ENCODE assay signal across 13 cellular contexts in the genomic region with DNA sequence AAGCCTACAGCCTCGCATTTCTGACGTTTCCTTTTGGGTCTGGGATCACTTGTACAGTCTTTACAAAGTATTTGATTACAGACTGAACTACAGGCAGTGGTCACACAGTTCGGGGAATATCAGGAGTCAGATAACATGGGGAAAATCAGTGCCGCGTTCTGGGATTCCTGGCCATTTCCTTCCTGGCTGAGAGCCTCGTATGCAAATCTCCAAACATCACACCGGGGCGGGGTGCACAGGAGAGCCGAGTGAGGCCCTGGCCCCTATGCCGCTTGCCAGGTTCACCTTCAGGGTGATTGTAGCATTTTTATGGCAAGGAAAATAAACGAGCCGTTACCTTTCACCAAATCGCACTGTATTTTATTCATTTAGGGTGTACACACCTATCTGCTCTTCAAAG. TPM values are rescaled to one million over a fixed set of nuclear protein-coding genes. Genes with fewer than 3 reads are reported as not detected.
DNase-seq lines count a peak whose midpoint lies in the region; ATAC-seq, FAIRE-seq and TF ChIP-seq lines count a peak whose summit lies in the region.
"Had no signal": no experiment of that assay in that cellular context is flagged by ENCODE, and none has a peak within 500 bp of the region (broad histone marks: within the 10 kb centered on the region; RNA-seq: fewer than 3 reads in every experiment).

No MANE protein-coding gene starts in this region.

- H3K4me3 Mint-ChIP-seq in Calu3 (ENCODE audit: low read depth, unreplicated experiment) (peak overlapping the region; percentile 44), neural crest cell (peak overlapping the region; percentile 43)
- H3K4me3 Mint-ChIP-seq: activated naive CD8-positive, alpha-beta T cell treated with anti-CD3 and anti-CD28 coated beads for 36 hours; CD14-positive monocyte had no signal

- H3K9me3 Mint-ChIP-seq in Calu3 (ENCODE audit: low read depth, unreplicated experiment) (peaks cover 2% of the 10 kb centered on the region), neural crest cell (peaks cover 3% of the 10 kb centered on the region)

- intact Hi-C loops in Calu3 (cut with micrococcal nuclease; ENCODE audit: unreplicated experiment) = no loop called here
- intact Hi-C loops in K562 (cut with micrococcal nuclease) = no loop called here

- H2AFZ ChIP-seq in Karpas-422 (ENCODE audit: low read length) = no peak overlapping the region
- H2AFZ ChIP-seq in K562 (ENCODE audit: low read depth, low read length) = no peak overlapping the region

- H3K4me1 ChIP-seq in Karpas-422 (ENCODE audit: low read length) = peaks cover 5% of the 10 kb centered on the region
- peaks cover 0 to 26% of the 10 kb centered on the region in 2 experiments; a peak in 3 of 5 replicates for H3K4me1 ChIP-seq in K562 (replicated peaks in 1 of 2; ENCODE audit: control insufficient read depth in 2 of 2, insufficient read depth in 2 of 2, low read length in 2 of 2)

- CTCF ChIA-PET in Calu3 (lab: Charles Lee) = no interaction called here
- CTCF ChIA-PET in K562 (lab: Yijun Ruan, JAX; ENCODE audit: low intra/inter-chr PET ratio) = no interaction called here

- FAIRE-seq in K562 (lab: Jason Lieb, UNC) = no peak

- H3K4me3 ChIP-seq in Karpas-422 (ENCODE audit: low read length) = no peak overlapping the region
- no peak overlapping the region for H3K4me3 ChIP-seq in K562

- H3K9ac ChIP-seq in Karpas-422 (ENCODE audit: low read length) (no peak overlapping the region), K562 (ENCODE audit: insufficient read depth in 1 of 2, low read depth in 2 of 2, low read length in 2 of 2) (no peak overlapping the region)

- 2% methylated on average over 13 of the region's 13 CpGs for WGBS in K562 (ENCODE audit: insufficient coverage, low coverage, missing lambda C conversion rate)

- H3K9me2 ChIP-seq in Karpas-422 (replicated peaks; ENCODE audit: insufficient read depth, low read length) = no peaks in the 10 kb centered on the region

- POLR2A ChIA-PET in K562 (lab: Yijun Ruan, JAX) = no interaction called here

- H3K27ac Mint-ChIP-seq in Calu3 (ENCODE audit: unreplicated experiment) (peak overlapping the region; percentile 47), neural crest cell (ENCODE audit: unreplicated experiment) (no peak overlapping the region)
- H3K27ac Mint-ChIP-seq: activated naive CD8-positive, alpha-beta T cell treated with anti-CD3 and anti-CD28 coated beads for 36 hours; CD14-positive monocyte had no signal

- ATAC-seq in K562 (no peak), HG02763 (IDR thresholded peaks at IDR 0.05; ENCODE audit: unreplicated experiment) (no peak), HG03342 (IDR thresholded peaks at IDR 0.05; ENCODE audit: unreplicated experiment) (no peak), HG03520 (IDR thresholded peaks at IDR 0.05; ENCODE audit: unreplicated experiment) (no peak)

- H3K36me3 ChIP-seq in Karpas-422 (ENCODE audit: insufficient read depth, low read length) = no peaks in the 10 kb centered on the region
- H3K36me3 ChIP-seq in K562 (ENCODE audit: control insufficient read depth, insufficient read depth, low read length) = no peaks in the 10 kb centered on the region

- no peak for TF ChIP-seq EP300 in K562 (IDR thresholded peaks at IDR 0.05; ENCODE audit: low read length)

- H3K27me3 ChIP-seq in Karpas-422 (ENCODE audit: low read length) (no peaks in the 10 kb centered on the region), K562 (ENCODE audit: control insufficient read depth in 2 of 2, insufficient read depth in 2 of 2, low read length in 2 of 2) (peaks cover 11 to 37% of the 10 kb centered on the region in 2 experiments; a peak in 4 of 5 replicates)

- no TSS peak for BruUV-seq in Calu3 (replicated peaks; lab: Mats Ljungman, UMichigan)
- BruUV-seq in K562 (replicated peaks; lab: Mats Ljungman, UMichigan) = no TSS peak

- H3K27me3 Mint-ChIP-seq in Calu3 (ENCODE audit: unreplicated experiment) = peaks cover 51% of the 10 kb centered on the region
- peaks cover 30% of the 10 kb centered on the region for H3K27me3 Mint-ChIP-seq in neural crest cell (ENCODE audit: low read depth)

- peaks cover 27% of the 10 kb centered on the region for H3K4me1 Mint-ChIP-seq in Calu3 (ENCODE audit: low read depth, unreplicated experiment)
- no peaks in the 10 kb centered on the region for H3K4me1 Mint-ChIP-seq in neural crest cell
- H3K4me1 Mint-ChIP-seq: activated naive CD8-positive, alpha-beta T cell treated with anti-CD3 and anti-CD28 coated beads for 36 hours; CD14-positive monocyte had no signal

- no peak for TF ChIP-seq RAD21 in K562 (CRISPR knock-in tag; conservative IDR thresholded peaks at IDR 0.05 in 1 of 2, IDR thresholded peaks at IDR 0.05 in 1 of 2)

- H3K9me3 ChIP-seq in Karpas-422 (ENCODE audit: low read length) (peaks cover 3% of the 10 kb centered on the region; the same call in 1 of the 2 replicates), K562 (replicated peaks; ENCODE audit: control insufficient read depth, insufficient read depth, low read depth, low read length) (no peaks in the 10 kb centered on the region)

- H3K27ac ChIP-seq in Karpas-422 (ENCODE audit: low read length) (no peak overlapping the region), K562 (ENCODE audit: extremely low read depth, low read depth, low read length) (no peak overlapping the region)
- H3K27ac ChIP-seq: HL-60 had no signal

- no peak for TF ChIP-seq CTCF in Calu3 (IDR thresholded peaks at IDR 0.05; ENCODE audit: unreplicated experiment)
- no peak for TF ChIP-seq CTCF in K562 (IDR thresholded peaks at IDR 0.05 in 2 of 3, conservative IDR thresholded peaks at IDR 0.05 in 1 of 3; ENCODE audit: insufficient read depth in 2 of 3, low read depth in 1 of 3, low read length in 3 of 3)
- no peak for TF ChIP-seq CTCF in neural crest cell (conservative IDR thresholded peaks at IDR 0.05)

- H3K4me2 ChIP-seq in Karpas-422 (ENCODE audit: low read depth, low read length, poor library complexity, severe bottlenecking) (no peak overlapping the region), K562 (ENCODE audit: insufficient read depth, low read length) (no peak overlapping the region)

- H3K79me2 ChIP-seq in Karpas-422 (ENCODE audit: low read length) (no peaks in the 10 kb centered on the region), K562 (ENCODE audit: control insufficient read depth, insufficient read depth, low read length) (no peaks in the 10 kb centered on the region)

- DNase-seq in Calu3 = peak; percentile 84
- DNase-seq in Karpas-422 = peak; percentile 80
- no peak for DNase-seq in K562 (ENCODE audit: extremely low read depth in 1 of 4, low spot score in 3 of 4)
- no peak for DNase-seq in neural crest cell (ENCODE audit: low read depth, low spot score)
- no peak for DNase-seq in DMS53 treated with DMSO at 0.1 percent for 48 hours (lab: John Stamatoyannopoulos, UW; ENCODE audit: unreplicated experiment)
- DNase-seq: activated naive CD8-positive, alpha-beta T cell treated with anti-CD3 and anti-CD28 coated beads for 36 hours; caudate nucleus; erythroblast had no signal

- no peak for TF ChIP-seq POLR2A in K562 (conservative IDR thresholded peaks at IDR 0.05)

- H4K20me1 ChIP-seq in Karpas-422 (ENCODE audit: insufficient read depth, low read depth, low read length) (no peaks in the 10 kb centered on the region), K562 (replicated peaks; ENCODE audit: control insufficient read depth, insufficient read depth, low read length) (peaks cover 8% of the 10 kb centered on the region; the same call in 1 of the 2 replicates)

- in situ Hi-C loops in K562 (cut with MboI) = no loop called here

- H3K36me3 Mint-ChIP-seq in Calu3 (ENCODE audit: insufficient read depth, unreplicated experiment) (peaks cover 5% of the 10 kb centered on the region), neural crest cell (ENCODE audit: low read depth) (peaks cover 3% of the 10 kb centered on the region)
- H3K36me3 Mint-ChIP-seq: activated naive CD8-positive, alpha-beta T cell treated with anti-CD3 and anti-CD28 coated beads for 36 hours; CD14-positive monocyte had no signal

- no peaks in the 10 kb centered on the region for H3K9me1 ChIP-seq in K562 (ENCODE audit: control insufficient read depth, insufficient read depth, low read length)

RNA-seq across cellular contexts. Expression of a gene that starts 29.6 kb away (rescaled TPM):
- total RNA-seq in Calu3 (2022) = 1.1 and 2.0 TPM in 2 replicates
- 2.0 and 3.5 TPM in 2 replicates for total RNA-seq in Karpas-422 (2014; rRNA removed; shearing (Covaris generic); ENCODE audit: low replicate concordance)
- total RNA-seq in K562 (2011; cell fraction: chromatin; rRNA removed; ENCODE audit: low replicate concordance) = 2.7 and 4.4 TPM in 2 replicates
- 4.6 and 5.5 TPM in 2 replicates for total RNA-seq in K562 (2011; cell fraction: nucleolus; rRNA removed)
- total RNA-seq in K562 (2011; cell fraction: nucleoplasm; rRNA removed) = 3.2 and 4.1 TPM in 2 replicates
- 4.7 and 6.7 TPM in 2 replicates for total RNA-seq in K562 (2014; rRNA removed)
- 1.3 and 1.5 TPM in 2 replicates for total RNA-seq in K562 (2014; rRNA removed; fragmentation: Illumina TruSeq; extraction: Trizol)
- total RNA-seq in K562 (2015; rRNA removed; fragmentation: Illumina TruSeq; extraction: Trizol) = 2.1 and 2.9 TPM in 2 replicates
- total RNA-seq in K562 (2021) = 4.0 and 4.4 TPM in 2 replicates
- 2.6 and 3.7 TPM in 2 replicates for polyA plus RNA-seq in K562 (2011; rRNA removed)
- polyA plus RNA-seq in K562 (2011; cell fraction: cytosol; rRNA removed) = 3.0 and 6.6 TPM in 2 replicates
- 4.7 and 8.2 TPM in 2 replicates for polyA plus RNA-seq in K562 (2011; cell fraction: nucleus; rRNA removed)
- 3.0 and 3.6 TPM in 2 replicates for polyA plus RNA-seq in K562 (2012)
- 3.6 and 3.7 TPM in 2 replicates for polyA plus RNA-seq in K562 (2014; fragmentation: Illumina TruSeq; extraction: Trizol)
- polyA plus RNA-seq in K562 (2014; fragmentation: Nextera tagmentation; extraction: Ambion mirVana) = not detected
- 5.8 and 7.3 TPM in 2 replicates for polyA plus RNA-seq in K562 (2014; rRNA removed)
- polyA minus RNA-seq in K562 (2011; rRNA and poly(A)+ RNA removed) = 0.99 and 1.2 TPM in 2 replicates
- 0.82 and 2.1 TPM in 2 replicates for polyA minus RNA-seq in K562 (2011; cell fraction: cytosol; rRNA and poly(A)+ RNA removed)
- 3.0 and 3.6 TPM in 2 replicates for polyA minus RNA-seq in K562 (2011; cell fraction: nucleus; rRNA and poly(A)+ RNA removed)
- total RNA-seq in neural crest cell = 1.5 and 1.7 TPM in 2 replicates

RNA-seq across cellular contexts. Expression of a gene that starts 58.3 kb away (rescaled TPM):
- total RNA-seq in Calu3 (2022) (53.7 and 56.5 TPM in 2 replicates), K562 (2014; rRNA removed) (17.6 and 27.4 TPM in 2 replicates), K562 (2014; rRNA removed; fragmentation: Illumina TruSeq; extraction: Trizol) (9.4 and 11.3 TPM in 2 replicates), K562 (2015; rRNA removed; fragmentation: Illumina TruSeq; extraction: Trizol) (16.3 and 17.4 TPM in 2 replicates), K562 (2021) (33.3 and 38.1 TPM in 2 replicates), neural crest cell (27.2 and 29.4 TPM in 2 replicates)
- total RNA-seq in Karpas-422 (2014; rRNA removed; shearing (Covaris generic); ENCODE audit: low replicate concordance) = 14.6 and 22.8 TPM in 2 replicates
- 124 and 152 TPM in 2 replicates for total RNA-seq in K562 (2011; cell fraction: chromatin; rRNA removed; ENCODE audit: low replicate concordance)
- 76.5 and 81.0 TPM in 2 replicates for total RNA-seq in K562 (2011; cell fraction: nucleolus; rRNA removed)
- 63.1 and 68.9 TPM in 2 replicates for total RNA-seq in K562 (2011; cell fraction: nucleoplasm; rRNA removed)
- polyA plus RNA-seq in K562 (2011; rRNA removed) (14.0 and 17.8 TPM in 2 replicates), K562 (2014; fragmentation: Illumina TruSeq; extraction: Trizol) (14.2 and 15.2 TPM in 2 replicates), K562 (2014; fragmentation: Nextera tagmentation; extraction: Ambion mirVana) (1 to 10 TPM in 1 of 2 experiments, under 1 TPM in 1; 0.89 to 1.4 TPM), K562 (2014; rRNA removed) (19.9 and 28.6 TPM in 2 replicates)
- polyA plus RNA-seq in K562 (2011; cell fraction: cytosol; rRNA removed) = 11.8 and 15.1 TPM in 2 replicates
- polyA plus RNA-seq in K562 (2011; cell fraction: nucleus; rRNA removed) = 32.3 and 49.2 TPM in 2 replicates
- polyA plus RNA-seq in K562 (2012) = 15.2 and 20.5 TPM in 2 replicates
- polyA minus RNA-seq in K562 (2011; rRNA and poly(A)+ RNA removed) = 23.6 and 27.4 TPM in 2 replicates
- polyA minus RNA-seq in K562 (2011; cell fraction: cytosol; rRNA and poly(A)+ RNA removed) = 19.7 and 26.2 TPM in 2 replicates
- 40.4 and 45.3 TPM in 2 replicates for polyA minus RNA-seq in K562 (2011; cell fraction: nucleus; rRNA and poly(A)+ RNA removed)

Comparison
In these comparisons a context has a peak if more than half of its experiments do, and no peak if none do; other contexts are left out.
1. DNase-seq: peak in Calu3 (single experiment) and Karpas-422 (single experiment); none in K562 (0 of 4), neural crest cell (single experiment) and DMS53 treated with DMSO at 0.1 percent for 48 hours (single experiment).